In genomic region chr19:17948474-17948966, GRCh38 we compare ENCODE assay signal across 8 cellular contexts. TPM values are rescaled to one million over a fixed set of nuclear protein-coding genes. Genes with fewer than 3 reads are reported as not detected.
DNase-seq lines count a peak whose midpoint lies in the region; ATAC-seq and TF ChIP-seq lines count a peak whose summit lies in the region.

No MANE protein-coding gene starts in this region.

- H3K4me3 ChIP-seq in AG04450 (ENCODE audit: low read depth, low read length) (peak overlapping the region; percentile 60), HEK293 (ENCODE audit: low read depth, low read length) (peak overlapping the region; percentile 43)

- peaks cover 32% of the 10 kb centered on the region for H3K4me1 Mint-ChIP-seq in activated T-helper 2 cell treated with anti-CD3 and anti-CD28 coated beads, Interferon-gamma antibody, Interleukin-2, Interleukin-4, amounts not matched to agents 10 μg/mL and 5 μg/mL and 100 μg/mL, durations not matched to agents 14 hours and 24 hours and 36 hours (ENCODE audit: low read depth)
- H3K4me1 Mint-ChIP-seq in memory B cell, result peaks cover 47% of the 10 kb centered on the region

- no peak for DNase-seq in AG04450 (ENCODE audit: low read depth, low spot score)
- no peak for DNase-seq in activated T-helper 2 cell treated with anti-CD3 and anti-CD28 coated beads, Interferon-gamma antibody, Interleukin-2, Interleukin-4, amounts not matched to agents 10 μg/mL and 5 μg/mL and 100 μg/mL, durations not matched to agents 14 hours and 24 hours and 36 hours (ENCODE audit: low spot score)
- DNase-seq in memory B cell (ENCODE audit: low spot score in 2 of 2), result no peak
- DNase-seq in islet precursor cell, result no peak
- no peak for DNase-seq in stimulated activated CD4-positive, alpha-beta T cell treated with anti-CD3 and anti-CD28 coated beads, Interleukin-2, amount 100 ng/mL, for 48 hours
- DNase-seq in GDM1 (lab: John Stamatoyannopoulos, UW), result no peak

- no peaks in the 10 kb centered on the region for H3K9me3 Mint-ChIP-seq in activated T-helper 2 cell treated with anti-CD3 and anti-CD28 coated beads, Interferon-gamma antibody, Interleukin-2, Interleukin-4, amounts not matched to agents 10 μg/mL and 5 μg/mL and 100 μg/mL, durations not matched to agents 14 hours and 24 hours and 36 hours
- H3K9me3 Mint-ChIP-seq in memory B cell, result no peaks in the 10 kb centered on the region

- peaks cover 6% of the 10 kb centered on the region; the same call in 1 of the 2 replicates for H3K4me1 ChIP-seq in HEK293 (ENCODE audit: control insufficient read depth, insufficient read depth, low read length)

- H3K27me3 Mint-ChIP-seq in activated T-helper 2 cell treated with anti-CD3 and anti-CD28 coated beads, Interferon-gamma antibody, Interleukin-2, Interleukin-4, amounts not matched to agents 10 μg/mL and 5 μg/mL and 100 μg/mL, durations not matched to agents 14 hours and 24 hours and 36 hours (ENCODE audit: low read depth), result peaks cover 39% of the 10 kb centered on the region
- H3K27me3 Mint-ChIP-seq in memory B cell, result peaks cover 17% of the 10 kb centered on the region

- H3K36me3 Mint-ChIP-seq in activated T-helper 2 cell treated with anti-CD3 and anti-CD28 coated beads, Interferon-gamma antibody, Interleukin-2, Interleukin-4, amounts not matched to agents 10 μg/mL and 5 μg/mL and 100 μg/mL, durations not matched to agents 14 hours and 24 hours and 36 hours (ENCODE audit: low read depth), result peaks cover 3% of the 10 kb centered on the region
- no peaks in the 10 kb centered on the region for H3K36me3 Mint-ChIP-seq in memory B cell

- POLR2A ChIA-PET in AG04450 (lab: Yijun Ruan, JAX), result no interaction called here
- POLR2A ChIA-PET in HEK293 (lab: Yijun Ruan, JAX), result interaction anchor here (0.5 to 2.2 kb wide), 4 partner anchors 39 to 461 kb away, joined by 3 to 5 read pairs (median 4); no protein-coding TSS in a partner anchor

- no peak overlapping the region for H3K27ac Mint-ChIP-seq in activated T-helper 2 cell treated with anti-CD3 and anti-CD28 coated beads, Interferon-gamma antibody, Interleukin-2, Interleukin-4, amounts not matched to agents 10 μg/mL and 5 μg/mL and 100 μg/mL, durations not matched to agents 14 hours and 24 hours and 36 hours
- H3K27ac Mint-ChIP-seq in memory B cell, result peak overlapping the region; percentile 93

- H3K36me3 ChIP-seq in HEK293 (ENCODE audit: control insufficient read depth in 2 of 2, insufficient read depth in 1 of 2, low read length in 2 of 2), result peaks cover 0 to 13% of the 10 kb centered on the region in 2 experiments; a peak in 1 of 3 replicates

- TF ChIP-seq CTCF in AG04450 (IDR thresholded peaks at IDR 0.05; ENCODE audit: low read depth, low read length), result no peak
- TF ChIP-seq CTCF in HEK293 (tag by site-specific recombination; IDR thresholded peaks at IDR 0.05), result no peak

- intact Hi-C loops in activated T-helper 2 cell treated with anti-CD3 and anti-CD28 coated beads, Interferon-gamma antibody, Interleukin-2, Interleukin-4, amounts not matched to agents 10 μg/mL and 5 μg/mL and 100 μg/mL, durations not matched to agents 14 hours and 24 hours and 36 hours (cut with micrococcal nuclease), result loop anchor here (5.0 kb wide), 1 partner anchor 204 kb away; the partner anchor contains the start of gene PIK3R2

- CTCF ChIA-PET in AG04450 (lab: Charles Lee) (interaction anchor here (1.0 to 1.4 kb wide), 2 partner anchors 10 to 16 kb away, joined by 3 to 5 read pairs; partner anchors contain the start of gene CCDC124), HEK293 (lab: Yijun Ruan, JAX) (interaction anchor here (0.7 to 9.4 kb wide), 2 partner anchors 49 to 304 kb away, joined by 3 to 92 read pairs; no protein-coding TSS in a partner anchor)

- no peak for ATAC-seq in memory B cell (ENCODE audit: low read depth)
- no peak for ATAC-seq in HG03097 (IDR thresholded peaks at IDR 0.05; ENCODE audit: low FRiP score, unreplicated experiment)

- H3K9me3 ChIP-seq in AG04450 (ENCODE audit: control insufficient read depth, insufficient read depth, low read length), result no peaks in the 10 kb centered on the region; the same call in 1 of the 2 replicates
- H3K9me3 ChIP-seq in HEK293 (ENCODE audit: control insufficient read depth, insufficient read depth, low read depth, low read length), result no peaks in the 10 kb centered on the region

- H3K4me3 Mint-ChIP-seq in activated T-helper 2 cell treated with anti-CD3 and anti-CD28 coated beads, Interferon-gamma antibody, Interleukin-2, Interleukin-4, amounts not matched to agents 10 μg/mL and 5 μg/mL and 100 μg/mL, durations not matched to agents 14 hours and 24 hours and 36 hours (ENCODE audit: low read depth), result peak overlapping the region; percentile 75
- peak overlapping the region; percentile 81 for H3K4me3 Mint-ChIP-seq in memory B cell

- H3K27ac ChIP-seq in AG04450 (ENCODE audit: low read depth, low read length) (no peak overlapping the region), HEK293 (ENCODE audit: extremely low read depth, low read depth, low read length) (no peak overlapping the region)

- H3K27me3 ChIP-seq in AG04450 (ENCODE audit: control insufficient read depth, insufficient read depth, low read length), result peaks cover 44% of the 10 kb centered on the region

TF ChIP-seq in HEK293, 187 proteins besides CTCF, POLR2A, EP300 and RAD21 (continues in another document):
- TF ChIP-seq HOXC10 (CRISPR knock-in tag; IDR thresholded peaks at IDR 0.05) (no peak), ZNF221 (tag by site-specific recombination; IDR thresholded peaks at IDR 0.05; ENCODE audit: borderline replicate concordance) (no peak), ZNF843 (tag by site-specific recombination; IDR thresholded peaks at IDR 0.05) (no peak), GLIS2 (tag by site-specific recombination; IDR thresholded peaks at IDR 0.05) (0 out of 2 replicates have a peak, but pooled peaks have one; percentile 36), ZNF792 (tag by site-specific recombination; IDR thresholded peaks at IDR 0.05) (no peak), ZBTB26 (tag by site-specific recombination; optimal IDR thresholded peaks at IDR 0.05) (peak; percentile 4), SP7 (tag by site-specific recombination; IDR thresholded peaks at IDR 0.05) (no peak), ZNF311 (tag by site-specific recombination; IDR thresholded peaks at IDR 0.05; ENCODE audit: borderline replicate concordance) (no peak), ZNF791 (tag by site-specific recombination; IDR thresholded peaks at IDR 0.05) (no peak), ZNF561 (tag by site-specific recombination; IDR thresholded peaks at IDR 0.05; ENCODE audit: borderline replicate concordance) (no peak), ZBTB1 (tag by site-specific recombination; IDR thresholded peaks at IDR 0.05) (no peak), ZFP3 (tag by site-specific recombination; IDR thresholded peaks at IDR 0.05; ENCODE audit: low read depth) (no peak), ZNF555 (tag by site-specific recombination; conservative IDR thresholded peaks at IDR 0.05) (no peak), ZFHX2 (tag by site-specific recombination; conservative IDR thresholded peaks at IDR 0.05) (peak; percentile 61; the same call in 1 of the 2 replicates), ZNF76 (tag by site-specific recombination; IDR thresholded peaks at IDR 0.05; ENCODE audit: borderline replicate concordance, low read depth) (peak; percentile 25; the same call in 1 of the 2 replicates), ZNF585B (tag by site-specific recombination; IDR thresholded peaks at IDR 0.05) (no peak), ZNF701 (tag by site-specific recombination; IDR thresholded peaks at IDR 0.05) (no peak), ZNF510 (tag by site-specific recombination; IDR thresholded peaks at IDR 0.05; ENCODE audit: insufficient replicate concordance) (no peak)
- TF ChIP-seq, protein P1, sequence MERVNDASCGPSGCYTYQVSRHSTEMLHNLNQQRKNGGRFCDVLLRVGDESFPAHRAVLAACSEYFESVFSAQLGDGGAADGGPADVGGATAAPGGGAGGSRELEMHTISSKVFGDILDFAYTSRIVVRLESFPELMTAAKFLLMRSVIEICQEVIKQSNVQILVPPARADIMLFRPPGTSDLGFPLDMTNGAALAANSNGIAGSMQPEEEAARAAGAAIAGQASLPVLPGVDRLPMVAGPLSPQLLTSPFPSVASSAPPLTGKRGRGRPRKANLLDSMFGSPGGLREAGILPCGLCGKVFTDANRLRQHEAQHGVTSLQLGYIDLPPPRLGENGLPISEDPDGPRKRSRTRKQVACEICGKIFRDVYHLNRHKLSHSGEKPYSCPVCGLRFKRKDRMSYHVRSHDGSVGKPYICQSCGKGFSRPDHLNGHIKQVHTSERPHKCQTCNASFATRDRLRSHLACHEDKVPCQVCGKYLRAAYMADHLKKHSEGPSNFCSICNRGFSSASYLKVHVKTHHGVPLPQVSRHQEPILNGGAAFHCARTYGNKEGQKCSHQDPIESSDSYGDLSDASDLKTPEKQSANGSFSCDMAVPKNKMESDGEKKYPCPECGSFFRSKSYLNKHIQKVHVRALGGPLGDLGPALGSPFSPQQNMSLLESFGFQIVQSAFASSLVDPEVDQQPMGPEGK (tag by site-specific recombination; IDR thresholded peaks at IDR 0.05), result peak; percentile 79

RNA-seq across cellular contexts. Expression of gene CCDC124, which starts 15.7 kb away (rescaled TPM):
- 36.0 and 40.9 TPM in 2 replicates for polyA plus RNA-seq in AG04450 (2011; rRNA removed)
- polyA minus RNA-seq in AG04450 (2011; rRNA and poly(A)+ RNA removed), result 8.1 and 8.6 TPM in 2 replicates
- total RNA-seq in activated T-helper 2 cell treated with anti-CD3 and anti-CD28 coated beads, Interferon-gamma antibody, Interleukin-2, Interleukin-4, amounts not matched to agents 10 μg/mL and 5 μg/mL and 100 μg/mL, durations not matched to agents 14 hours and 24 hours and 36 hours, result 116 and 123 TPM in 2 replicates

RNA-seq across cellular contexts. Expression of gene KCNN1, which starts 18.4 kb away (rescaled TPM):
- polyA plus RNA-seq in AG04450 (2011; rRNA removed), result 0.05 and 0.07 TPM in 2 replicates
- not detected in 2 replicates for polyA minus RNA-seq in AG04450 (2011; rRNA and poly(A)+ RNA removed)
- total RNA-seq in activated T-helper 2 cell treated with anti-CD3 and anti-CD28 coated beads, Interferon-gamma antibody, Interleukin-2, Interleukin-4, amounts not matched to agents 10 μg/mL and 5 μg/mL and 100 μg/mL, durations not matched to agents 14 hours and 24 hours and 36 hours, result 0.14 and 0.16 TPM in 2 replicates

RNA-seq across cellular contexts. Expression of gene ARRDC2, which starts 59.5 kb away (rescaled TPM):
- polyA plus RNA-seq in AG04450 (2011; rRNA removed), result 2.3 TPM in 2 replicates
- 1.00 and 2.2 TPM in 2 replicates for polyA minus RNA-seq in AG04450 (2011; rRNA and poly(A)+ RNA removed)
- total RNA-seq in activated T-helper 2 cell treated with anti-CD3 and anti-CD28 coated beads, Interferon-gamma antibody, Interleukin-2, Interleukin-4, amounts not matched to agents 10 μg/mL and 5 μg/mL and 100 μg/mL, durations not matched to agents 14 hours and 24 hours and 36 hours, result 39.2 and 40.5 TPM in 2 replicates
